In the genomic region with DNA sequence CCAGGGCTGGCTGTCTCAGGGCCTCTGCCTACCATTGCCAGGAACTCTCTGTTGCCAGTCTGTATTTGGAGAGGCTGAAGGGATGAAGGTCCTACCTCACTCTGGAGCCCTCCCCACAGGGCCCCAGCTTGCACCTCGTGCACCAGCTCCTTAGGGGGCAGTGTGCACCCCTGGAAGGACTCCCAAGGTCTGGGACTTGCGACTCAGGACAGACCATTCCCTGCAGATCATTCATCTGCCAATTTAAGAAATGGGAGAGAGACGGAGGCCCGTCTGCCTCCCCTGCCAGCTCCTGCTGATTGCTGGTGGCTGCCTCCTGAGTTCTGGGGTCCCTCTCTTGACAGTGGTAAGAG, we compare ENCODE assay signal across 1 cellular context.
A peak's percentile ranks its signal among the peaks of the same experiment; 100 is the strongest.
TF ChIP-seq lines count a peak whose summit lies in the region.

No MANE protein-coding gene starts in this region.

TF ChIP-seq in GM12878, 131 proteins besides CTCF, POLR2A, EP300 and RAD21:
- no peak for TF ChIP-seq RBBP5 (conservative IDR thresholded peaks at IDR 0.05)
- TF ChIP-seq, protein P1, sequence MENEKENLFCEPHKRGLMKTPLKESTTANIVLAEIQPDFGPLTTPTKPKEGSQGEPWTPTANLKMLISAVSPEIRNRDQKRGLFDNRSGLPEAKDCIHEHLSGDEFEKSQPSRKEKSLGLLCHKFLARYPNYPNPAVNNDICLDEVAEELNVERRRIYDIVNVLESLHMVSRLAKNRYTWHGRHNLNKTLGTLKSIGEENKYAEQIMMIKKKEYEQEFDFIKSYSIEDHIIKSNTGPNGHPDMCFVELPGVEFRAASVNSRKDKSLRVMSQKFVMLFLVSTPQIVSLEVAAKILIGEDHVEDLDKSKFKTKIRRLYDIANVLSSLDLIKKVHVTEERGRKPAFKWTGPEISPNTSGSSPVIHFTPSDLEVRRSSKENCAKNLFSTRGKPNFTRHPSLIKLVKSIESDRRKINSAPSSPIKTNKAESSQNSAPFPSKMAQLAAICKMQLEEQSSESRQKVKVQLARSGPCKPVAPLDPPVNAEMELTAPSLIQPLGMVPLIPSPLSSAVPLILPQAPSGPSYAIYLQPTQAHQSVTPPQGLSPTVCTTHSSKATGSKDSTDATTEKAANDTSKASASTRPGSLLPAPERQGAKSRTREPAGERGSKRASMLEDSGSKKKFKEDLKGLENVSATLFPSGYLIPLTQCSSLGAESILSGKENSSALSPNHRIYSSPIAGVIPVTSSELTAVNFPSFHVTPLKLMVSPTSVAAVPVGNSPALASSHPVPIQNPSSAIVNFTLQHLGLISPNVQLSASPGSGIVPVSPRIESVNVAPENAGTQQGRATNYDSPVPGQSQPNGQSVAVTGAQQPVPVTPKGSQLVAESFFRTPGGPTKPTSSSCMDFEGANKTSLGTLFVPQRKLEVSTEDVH (IDR thresholded peaks at IDR 0.05; ENCODE audit: low read depth, partially characterized antibody): no peak
- TF ChIP-seq SIN3A (IDR thresholded peaks at IDR 0.05; ENCODE audit: low read depth, low read length): no peak
- TF ChIP-seq, protein P2, sequence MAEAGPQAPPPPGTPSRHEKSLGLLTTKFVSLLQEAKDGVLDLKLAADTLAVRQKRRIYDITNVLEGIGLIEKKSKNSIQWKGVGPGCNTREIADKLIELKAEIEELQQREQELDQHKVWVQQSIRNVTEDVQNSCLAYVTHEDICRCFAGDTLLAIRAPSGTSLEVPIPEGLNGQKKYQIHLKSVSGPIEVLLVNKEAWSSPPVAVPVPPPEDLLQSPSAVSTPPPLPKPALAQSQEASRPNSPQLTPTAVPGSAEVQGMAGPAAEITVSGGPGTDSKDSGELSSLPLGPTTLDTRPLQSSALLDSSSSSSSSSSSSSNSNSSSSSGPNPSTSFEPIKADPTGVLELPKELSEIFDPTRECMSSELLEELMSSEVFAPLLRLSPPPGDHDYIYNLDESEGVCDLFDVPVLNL (IDR thresholded peaks at IDR 0.05; ENCODE audit: low read depth, low read length): no peak
- 0 out of 2 replicates have a peak, but pooled peaks have one; percentile 27 for TF ChIP-seq ZNF24 (IDR thresholded peaks at IDR 0.05)
- peak; percentile 50; the same call in 1 of the 2 replicates for TF ChIP-seq SMC3 (IDR thresholded peaks at IDR 0.05; ENCODE audit: borderline replicate concordance, low read length)
- TF ChIP-seq, protein P3, sequence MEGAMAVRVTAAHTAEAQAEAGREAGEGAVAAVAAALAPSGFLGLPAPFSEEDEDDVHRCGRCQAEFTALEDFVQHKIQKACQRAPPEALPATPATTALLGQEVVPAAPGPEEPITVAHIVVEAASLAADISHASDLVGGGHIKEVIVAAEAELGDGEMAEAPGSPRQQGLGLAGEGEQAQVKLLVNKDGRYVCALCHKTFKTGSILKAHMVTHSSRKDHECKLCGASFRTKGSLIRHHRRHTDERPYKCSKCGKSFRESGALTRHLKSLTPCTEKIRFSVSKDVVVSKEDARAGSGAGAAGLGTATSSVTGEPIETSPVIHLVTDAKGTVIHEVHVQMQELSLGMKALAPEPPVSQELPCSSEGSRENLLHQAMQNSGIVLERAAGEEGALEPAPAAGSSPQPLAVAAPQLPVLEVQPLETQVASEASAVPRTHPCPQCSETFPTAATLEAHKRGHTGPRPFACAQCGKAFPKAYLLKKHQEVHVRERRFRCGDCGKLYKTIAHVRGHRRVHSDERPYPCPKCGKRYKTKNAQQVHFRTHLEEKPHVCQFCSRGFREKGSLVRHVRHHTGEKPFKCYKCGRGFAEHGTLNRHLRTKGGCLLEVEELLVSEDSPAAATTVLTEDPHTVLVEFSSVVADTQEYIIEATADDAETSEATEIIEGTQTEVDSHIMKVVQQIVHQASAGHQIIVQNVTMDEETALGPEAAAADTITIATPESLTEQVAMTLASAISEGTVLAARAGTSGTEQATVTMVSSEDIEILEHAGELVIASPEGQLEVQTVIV (IDR thresholded peaks at IDR 0.05; ENCODE audit: borderline replicate concordance, partially characterized antibody): no peak
- TF ChIP-seq NR2F1 (conservative IDR thresholded peaks at IDR 0.05): no peak
- TF ChIP-seq SREBF1 (IDR thresholded peaks at IDR 0.05; ENCODE audit: low read length): no peak
- TF ChIP-seq MTA2 (IDR thresholded peaks at IDR 0.05; ENCODE audit: low read depth): no peak
- TF ChIP-seq BRCA1 (IDR thresholded peaks at IDR 0.05; ENCODE audit: low read depth, low read length): no peak
- TF ChIP-seq, protein P4, sequence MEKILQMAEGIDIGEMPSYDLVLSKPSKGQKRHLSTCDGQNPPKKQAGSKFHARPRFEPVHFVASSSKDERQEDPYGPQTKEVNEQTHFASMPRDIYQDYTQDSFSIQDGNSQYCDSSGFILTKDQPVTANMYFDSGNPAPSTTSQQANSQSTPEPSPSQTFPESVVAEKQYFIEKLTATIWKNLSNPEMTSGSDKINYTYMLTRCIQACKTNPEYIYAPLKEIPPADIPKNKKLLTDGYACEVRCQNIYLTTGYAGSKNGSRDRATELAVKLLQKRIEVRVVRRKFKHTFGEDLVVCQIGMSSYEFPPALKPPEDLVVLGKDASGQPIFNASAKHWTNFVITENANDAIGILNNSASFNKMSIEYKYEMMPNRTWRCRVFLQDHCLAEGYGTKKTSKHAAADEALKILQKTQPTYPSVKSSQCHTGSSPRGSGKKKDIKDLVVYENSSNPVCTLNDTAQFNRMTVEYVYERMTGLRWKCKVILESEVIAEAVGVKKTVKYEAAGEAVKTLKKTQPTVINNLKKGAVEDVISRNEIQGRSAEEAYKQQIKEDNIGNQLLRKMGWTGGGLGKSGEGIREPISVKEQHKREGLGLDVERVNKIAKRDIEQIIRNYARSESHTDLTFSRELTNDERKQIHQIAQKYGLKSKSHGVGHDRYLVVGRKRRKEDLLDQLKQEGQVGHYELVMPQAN (conservative IDR thresholded peaks at IDR 0.05): no peak
- TF ChIP-seq FOXK2 (IDR thresholded peaks at IDR 0.05): no peak
- 0 out of 2 replicates have a peak, but pooled peaks have one; percentile 16 for TF ChIP-seq MXI1 (IDR thresholded peaks at IDR 0.05; ENCODE audit: low read depth, low read length)
- TF ChIP-seq CBX3 (IDR thresholded peaks at IDR 0.05; ENCODE audit: borderline replicate concordance, low read depth): no peak
- no peak for TF ChIP-seq ETV6 (conservative IDR thresholded peaks at IDR 0.05 in 1 of 2, IDR thresholded peaks at IDR 0.05 in 1 of 2; ENCODE audit: borderline replicate concordance in 1 of 2, low read depth in 1 of 2)
- TF ChIP-seq ZNF217 (IDR thresholded peaks at IDR 0.05): no peak
- TF ChIP-seq SRF (IDR thresholded peaks at IDR 0.05; ENCODE audit: low read depth in 2 of 2, low read length in 2 of 2): no peak
- TF ChIP-seq, protein P5, sequence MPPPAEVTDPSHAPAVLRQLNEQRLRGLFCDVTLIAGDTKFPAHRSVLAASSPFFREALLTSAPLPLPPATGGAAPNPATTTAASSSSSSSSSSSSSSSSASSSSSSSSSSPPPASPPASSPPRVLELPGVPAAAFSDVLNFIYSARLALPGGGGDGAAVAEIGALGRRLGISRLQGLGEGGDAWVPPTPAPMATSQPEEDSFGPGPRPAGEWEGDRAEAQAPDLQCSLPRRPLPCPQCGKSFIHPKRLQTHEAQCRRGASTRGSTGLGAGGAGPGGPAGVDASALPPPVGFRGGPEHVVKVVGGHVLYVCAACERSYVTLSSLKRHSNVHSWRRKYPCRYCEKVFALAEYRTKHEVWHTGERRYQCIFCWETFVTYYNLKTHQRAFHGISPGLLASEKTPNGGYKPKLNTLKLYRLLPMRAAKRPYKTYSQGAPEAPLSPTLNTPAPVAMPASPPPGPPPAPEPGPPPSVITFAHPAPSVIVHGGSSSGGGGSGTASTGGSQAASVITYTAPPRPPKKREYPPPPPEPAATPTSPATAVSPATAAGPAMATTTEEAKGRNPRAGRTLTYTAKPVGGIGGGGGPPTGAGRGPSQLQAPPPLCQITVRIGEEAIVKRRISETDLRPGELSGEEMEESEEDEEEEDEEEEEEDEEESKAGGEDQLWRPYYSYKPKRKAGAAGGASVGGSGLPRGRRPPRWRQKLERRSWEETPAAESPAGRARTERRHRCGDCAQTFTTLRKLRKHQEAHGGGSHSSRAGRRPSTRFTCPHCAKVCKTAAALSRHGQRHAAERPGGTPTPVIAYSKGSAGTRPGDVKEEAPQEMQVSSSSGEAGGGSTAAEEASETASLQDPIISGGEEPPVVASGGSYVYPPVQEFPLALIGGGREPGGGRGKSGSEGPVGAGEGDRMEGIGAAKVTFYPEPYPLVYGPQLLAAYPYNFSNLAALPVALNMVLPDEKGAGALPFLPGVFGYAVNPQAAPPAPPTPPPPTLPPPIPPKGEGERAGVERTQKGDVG (CRISPR knock-in tag; IDR thresholded peaks at IDR 0.05): no peak
- no peak for TF ChIP-seq ATF7 (IDR thresholded peaks at IDR 0.05; ENCODE audit: low read depth)
- no peak for TF ChIP-seq RELA (IDR thresholded peaks at IDR 0.05; ENCODE audit: borderline replicate concordance, partially characterized antibody)
- 0 out of 2 replicates have a peak, but pooled peaks have one; percentile 14 for TF ChIP-seq TCF12 (IDR thresholded peaks at IDR 0.05; ENCODE audit: low read depth, low read length)
- TF ChIP-seq, protein P6, sequence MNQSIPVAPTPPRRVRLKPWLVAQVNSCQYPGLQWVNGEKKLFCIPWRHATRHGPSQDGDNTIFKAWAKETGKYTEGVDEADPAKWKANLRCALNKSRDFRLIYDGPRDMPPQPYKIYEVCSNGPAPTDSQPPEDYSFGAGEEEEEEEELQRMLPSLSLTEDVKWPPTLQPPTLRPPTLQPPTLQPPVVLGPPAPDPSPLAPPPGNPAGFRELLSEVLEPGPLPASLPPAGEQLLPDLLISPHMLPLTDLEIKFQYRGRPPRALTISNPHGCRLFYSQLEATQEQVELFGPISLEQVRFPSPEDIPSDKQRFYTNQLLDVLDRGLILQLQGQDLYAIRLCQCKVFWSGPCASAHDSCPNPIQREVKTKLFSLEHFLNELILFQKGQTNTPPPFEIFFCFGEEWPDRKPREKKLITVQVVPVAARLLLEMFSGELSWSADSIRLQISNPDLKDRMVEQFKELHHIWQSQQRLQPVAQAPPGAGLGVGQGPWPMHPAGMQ (IDR thresholded peaks at IDR 0.05; ENCODE audit: borderline replicate concordance): no peak
- TF ChIP-seq, protein P7, sequence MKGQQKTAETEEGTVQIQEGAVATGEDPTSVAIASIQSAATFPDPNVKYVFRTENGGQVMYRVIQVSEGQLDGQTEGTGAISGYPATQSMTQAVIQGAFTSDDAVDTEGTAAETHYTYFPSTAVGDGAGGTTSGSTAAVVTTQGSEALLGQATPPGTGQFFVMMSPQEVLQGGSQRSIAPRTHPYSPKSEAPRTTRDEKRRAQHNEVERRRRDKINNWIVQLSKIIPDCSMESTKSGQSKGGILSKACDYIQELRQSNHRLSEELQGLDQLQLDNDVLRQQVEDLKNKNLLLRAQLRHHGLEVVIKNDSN (IDR thresholded peaks at IDR 0.05; ENCODE audit: borderline replicate concordance, extremely low read length, insufficient read depth, low read depth, low read length): no peak
- TF ChIP-seq RAD51 (IDR thresholded peaks at IDR 0.05): no peak
- no peak for TF ChIP-seq PML (IDR thresholded peaks at IDR 0.05; ENCODE audit: low read length)
- TF ChIP-seq IRF4 (IDR thresholded peaks at IDR 0.05; ENCODE audit: low read depth, low read length): 0 out of 2 replicates have a peak, but pooled peaks have one; percentile 50
- TF ChIP-seq, protein P8, sequence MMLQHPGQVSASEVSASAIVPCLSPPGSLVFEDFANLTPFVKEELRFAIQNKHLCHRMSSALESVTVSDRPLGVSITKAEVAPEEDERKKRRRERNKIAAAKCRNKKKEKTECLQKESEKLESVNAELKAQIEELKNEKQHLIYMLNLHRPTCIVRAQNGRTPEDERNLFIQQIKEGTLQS (IDR thresholded peaks at IDR 0.05; ENCODE audit: borderline replicate concordance, extremely low read depth, low read depth, low read length): no peak
- TF ChIP-seq SMARCA5 (IDR thresholded peaks at IDR 0.05): peak; percentile 83
- no peak for TF ChIP-seq HDAC6 (IDR thresholded peaks at IDR 0.05; ENCODE audit: unreplicated experiment)
- peak; percentile 30; the same call in 1 of the 2 replicates for TF ChIP-seq YY1 (IDR thresholded peaks at IDR 0.05; ENCODE audit: low read depth, low read length)
- no peak for TF ChIP-seq KAT2A (conservative IDR thresholded peaks at IDR 0.05; ENCODE audit: control insufficient read depth, low read depth, low read length)
- TF ChIP-seq ESRRA (IDR thresholded peaks at IDR 0.05; ENCODE audit: low read length): no peak
TF ChIP-seq in GM12878: peak in this region for 7.
